Comparison of ENCODE assay signal across 8 cellular contexts in genomic region chr4:8428288-8429097, GRCh38. TPM values are rescaled to one million over a fixed set of nuclear protein-coding genes. Genes with fewer than 3 reads are reported as not detected.
DNase-seq lines count a peak whose midpoint lies in the region; ATAC-seq and TF ChIP-seq lines count a peak whose summit lies in the region.

No MANE protein-coding gene starts in this region.

- ATAC-seq in HG03159 (IDR thresholded peaks at IDR 0.05; ENCODE audit: unreplicated experiment) (peak; percentile 89), activated B cell treated with CpG ODN at 0.5 μM for 24 hours (ENCODE audit: low read depth) (peak; percentile 95)

- H3K9me3 Mint-ChIP-seq in activated B cell treated with CpG ODN at 0.5 μM for 24 hours, result no peaks in the 10 kb centered on the region

- in situ Hi-C loops in GM18951 (cut with MboI; ENCODE audit: low sequenced_read_pairs, unreplicated experiment), result no loop called here

- intact Hi-C loops in activated B cell treated with CpG ODN at 0.5 μM for 24 hours (cut with micrococcal nuclease), result loop anchor here (1.0 to 2.0 kb wide), 4 partner anchors 12 to 270 kb away; partner anchors contain the start of genes ABLIM2, ACOX3 and TRMT44

- TF ChIP-seq CTCF in AG09319 (IDR thresholded peaks at IDR 0.05; ENCODE audit: low read depth, low read length), result peak; percentile 49
- TF ChIP-seq CTCF in activated B cell treated with CpG ODN at 0.5 μM for 24 hours (IDR thresholded peaks at IDR 0.05), result no peak

- peaks cover 4% of the 10 kb centered on the region for H3K36me3 Mint-ChIP-seq in activated B cell treated with CpG ODN at 0.5 μM for 24 hours (ENCODE audit: low read depth)

- H3K27ac Mint-ChIP-seq in activated B cell treated with CpG ODN at 0.5 μM for 24 hours, result peak overlapping the region; percentile 93

- DNase-seq in AG09319 (ENCODE audit: extremely low read depth, low read depth) (peak; percentile 54), NCI-H2227 treated with DMSO at 0.1 percent for 48 hours (lab: John Stamatoyannopoulos, UW) (peak; percentile 48), activated B cell treated with CpG ODN at 0.5 μM for 24 hours (peak; percentile 98), caudate nucleus (lab: John Stamatoyannopoulos, UW) (peak in 59 of 61 donors; percentile 51 to 94 (median 86)), islet precursor cell (peak; percentile 96)
- peak; percentile 86 to 96 (median 89) for DNase-seq in stimulated activated CD4-positive, alpha-beta T cell treated with anti-CD3 and anti-CD28 coated beads, Interleukin-12 subunit alpha, Interleukin-12 subunit beta, amount 100 ng/mL, for 48 hours (ENCODE audit: low read depth in 2 of 3, low spot score in 1 of 3)

- H3K4me1 Mint-ChIP-seq in activated B cell treated with CpG ODN at 0.5 μM for 24 hours, result peaks cover 32% of the 10 kb centered on the region

- TF ChIP-seq POLR2A in GM18951 (IDR thresholded peaks at IDR 0.05; ENCODE audit: extremely low read depth, insufficient read depth, insufficient read length), result peak; percentile 75

- H3K27ac ChIP-seq in caudate nucleus (ENCODE audit: low read depth, low read length), result peak overlapping the region; percentile 76

- POLR2A ChIA-PET in activated B cell treated with CpG ODN at 0.5 μM for 24 hours (lab: Charles Lee), result interaction anchor here (0.5 to 3.1 kb wide), 7 partner anchors 11 to 1644 kb away, joined by 3 to 44 read pairs (median 3); partner anchors contain the start of genes ACOX3, SH3TC1 and TRMT44

- H3K4me3 Mint-ChIP-seq in activated B cell treated with CpG ODN at 0.5 μM for 24 hours, result peak overlapping the region; percentile 95

- H3K27me3 Mint-ChIP-seq in activated B cell treated with CpG ODN at 0.5 μM for 24 hours, result no peaks in the 10 kb centered on the region

- CTCF ChIA-PET in activated B cell treated with CpG ODN at 0.5 μM for 24 hours (lab: Charles Lee), result interaction anchor here (1.0 kb wide), 1 partner anchor 40 kb away, joined by 3 read pairs; no protein-coding TSS in a partner anchor

RNA-seq across cellular contexts. Expression of gene ACOX3, which starts 12.0 kb away (rescaled TPM):
- 17.1 and 20.6 TPM in 2 replicates for total RNA-seq in activated B cell treated with CpG ODN at 0.5 μM for 24 hours

RNA-seq across cellular contexts. Expression of gene TRMT44, which starts 12.1 kb away (rescaled TPM):
- 29.3 and 33.8 TPM in 2 replicates for total RNA-seq in activated B cell treated with CpG ODN at 0.5 μM for 24 hours

Comparison
In these comparisons a context has a peak if more than half of its experiments do, and no peak if none do; other contexts are left out.
1. Peak in every context shown above with its lines: DNase-seq, ATAC-seq and H3K27ac ChIP-seq.
2. DNase-seq: peak in every context shown above with its lines; median percentile 98 in activated B cell treated with CpG ODN at 0.5 μM for 24 hours; 96 in islet precursor cell; 89 in stimulated activated CD4-positive, alpha-beta T cell treated with anti-CD3 and anti-CD28 coated beads, Interleukin-12 subunit alpha, Interleukin-12 subunit beta, amount 100 ng/mL, for 48 hours; 86 in caudate nucleus; 54 in AG09319; 48 in NCI-H2227 treated with DMSO at 0.1 percent for 48 hours.